18 cellular contexts compared by ENCODE assay signal in genomic region chr7:17022915-17023314, GRCh38.
DNase-seq lines count a peak whose midpoint lies in the region; ATAC-seq and TF ChIP-seq lines count a peak whose summit lies in the region.
"Had no signal": no experiment of that assay in that cellular context is flagged by ENCODE, and none has a peak within 500 bp of the region (broad histone marks: within the 10 kb centered on the region; RNA-seq: fewer than 3 reads in every experiment).

No MANE protein-coding gene starts in this region.

- no peak overlapping the region for H3K18ac ChIP-seq in mesenchymal stem cell (ENCODE audit: low read depth in 1 of 2, low read length in 2 of 2)

- no peak for TF ChIP-seq CTCF in natural killer cell (IDR thresholded peaks at IDR 0.05)

- no peaks in the 10 kb centered on the region for H3K79me1 ChIP-seq in mesenchymal stem cell (replicated peaks; ENCODE audit: low read length, poor library complexity, severe bottlenecking)

- peaks cover 7% of the 10 kb centered on the region for H3K36me3 Mint-ChIP-seq in natural killer cell treated with Interleukin-12 subunit alpha and Interleukin-12 subunit beta and Interleukin-15 and Interleukin-18, amount 100 ng/mL, for 72 hours
- H3K36me3 Mint-ChIP-seq in natural killer cell = no peaks in the 10 kb centered on the region
- H3K36me3 Mint-ChIP-seq in T-helper 17 cell (ENCODE audit: low read depth) = no peaks in the 10 kb centered on the region
- no peaks in the 10 kb centered on the region for H3K36me3 Mint-ChIP-seq in activated naive CD4-positive, alpha-beta T cell treated with anti-CD3 and anti-CD28 coated beads, Interleukin-2, amount 50 U/mL, for 72 hours
- H3K36me3 Mint-ChIP-seq: immature natural killer cell had no signal

- no peaks in the 10 kb centered on the region for H3K36me3 ChIP-seq in mesenchymal stem cell (ENCODE audit: control insufficient read depth in 1 of 2, insufficient read depth in 2 of 2, low read depth in 1 of 2, low read length in 2 of 2)
- H3K36me3 ChIP-seq: left ventricle myocardium inferior, SJSA1 had no signal

- peak overlapping the region in 1 of 2 donors; percentile 42 for H3K27ac Mint-ChIP-seq in natural killer cell treated with Interleukin-12 subunit alpha and Interleukin-12 subunit beta and Interleukin-15 and Interleukin-18, amount 100 ng/mL, for 72 hours
- H3K27ac Mint-ChIP-seq in natural killer cell = no peak overlapping the region
- H3K27ac Mint-ChIP-seq in T-helper 17 cell = peak overlapping the region; percentile 30
- H3K27ac Mint-ChIP-seq in activated naive CD4-positive, alpha-beta T cell treated with anti-CD3 and anti-CD28 coated beads, Interleukin-2, amount 50 U/mL, for 72 hours = peak overlapping the region; percentile 46 to 50
- H3K27ac Mint-ChIP-seq: immature natural killer cell, progenitor cell of endocrine pancreas had no signal

- H2AFZ ChIP-seq in mesenchymal stem cell (ENCODE audit: low read depth, low read length) = no peak overlapping the region

- H3K9ac ChIP-seq in mesenchymal stem cell (ENCODE audit: low read length) = no peak overlapping the region

- peak overlapping the region; percentile 15 for H3K4me3 Mint-ChIP-seq in natural killer cell treated with Interleukin-12 subunit alpha and Interleukin-12 subunit beta and Interleukin-15 and Interleukin-18, amount 100 ng/mL, for 72 hours
- H3K4me3 Mint-ChIP-seq in natural killer cell = no peak overlapping the region
- peak overlapping the region; percentile 51 for H3K4me3 Mint-ChIP-seq in T-helper 17 cell
- H3K4me3 Mint-ChIP-seq: immature natural killer cell, neural crest cell had no signal

- H3K9me3 ChIP-seq in T-helper 17 cell (ENCODE audit: control insufficient read depth, low read length, poor library complexity, severe bottlenecking) (no peaks in the 10 kb centered on the region), mesenchymal stem cell (ENCODE audit: control insufficient read depth, low read length) (peaks cover 3% of the 10 kb centered on the region)
- H3K9me3 ChIP-seq: SJSA1 had no signal

- H2BK5ac ChIP-seq in mesenchymal stem cell (ENCODE audit: low read depth, low read length, poor library complexity, severe bottlenecking) = no peak overlapping the region

- H3K4me2 ChIP-seq in mesenchymal stem cell (ENCODE audit: low read length, poor library complexity, severe bottlenecking) = no peak overlapping the region

- H2BK120ac ChIP-seq in mesenchymal stem cell (ENCODE audit: low read depth, low read length) = no peak overlapping the region

- no peak overlapping the region for H2BK12ac ChIP-seq in mesenchymal stem cell (ENCODE audit: low read length in 2 of 2)

- intact Hi-C loops in natural killer cell (cut with micrococcal nuclease) = loop anchor here (10.0 kb wide), 1 partner anchor 122 kb away; no protein-coding TSS in a partner anchor

- H3K4me3 ChIP-seq in mesenchymal stem cell (ENCODE audit: insufficient read depth in 1 of 2, low read depth in 1 of 2, low read length in 2 of 2) = no peak overlapping the region
- H3K4me3 ChIP-seq: left ventricle myocardium inferior, SJSA1 had no signal

- no peak overlapping the region for H2BK15ac ChIP-seq in mesenchymal stem cell (ENCODE audit: low read depth, poor library complexity, severe bottlenecking)

- H3K27me3 ChIP-seq in mesenchymal stem cell (ENCODE audit: control insufficient read depth in 1 of 2, insufficient read depth in 1 of 2, low read length in 2 of 2) = no peaks in the 10 kb centered on the region
- H3K27me3 ChIP-seq: SJSA1 had no signal

- H2AK5ac ChIP-seq in mesenchymal stem cell (ENCODE audit: low read length, severe bottlenecking) = no peak overlapping the region

- DNase-seq in natural killer cell treated with Interleukin-12 subunit alpha and Interleukin-12 subunit beta and Interleukin-15 and Interleukin-18, amount 100 ng/mL, for 72 hours (ENCODE audit: low spot score) = no peak
- DNase-seq in natural killer cell = no peak
- no peak for DNase-seq in T-helper 17 cell
- peak in 1 of 2 donors; percentile 26 for DNase-seq in activated naive CD4-positive, alpha-beta T cell treated with anti-CD3 and anti-CD28 coated beads, Interleukin-2, amount 50 U/mL, for 72 hours (ENCODE audit: low spot score in 2 of 2)
- no peak for DNase-seq in stimulated activated naive CD8-positive, alpha-beta T cell treated with anti-CD3 and anti-CD28 coated beads, Interleukin-15, Interleukin-2, amounts not matched to agents 100 U/mL and 50 U/mL, for 24 hours
- DNase-seq in NCI-H1930 (lab: John Stamatoyannopoulos, UW) = no peak
- DNase-seq in mesenchymal stem cell = no peak
- DNase-seq: amygdala; COR-L47; immature natural killer cell; left ventricle myocardium inferior; NCI-H2107; NCI-H510A treated with DMSO at 0.1 percent for 48 hours; NK-92 treated with Interleukin-12 subunit alpha and Interleukin-12 subunit beta, amount 100 ng/mL, for 24 hours had no signal

- peak; percentile 36 to 90 for ATAC-seq in natural killer cell treated with Interleukin-12 subunit alpha and Interleukin-12 subunit beta and Interleukin-15 and Interleukin-18, amount 100 ng/mL, for 72 hours
- ATAC-seq in natural killer cell = no peak
- peak; percentile 91 for ATAC-seq in T-helper 17 cell
- peak; percentile 96 to 99 for ATAC-seq in activated naive CD4-positive, alpha-beta T cell treated with anti-CD3 and anti-CD28 coated beads, Interleukin-2, amount 50 U/mL, for 72 hours
- ATAC-seq in stimulated activated naive CD8-positive, alpha-beta T cell treated with anti-CD3 and anti-CD28 coated beads, Interleukin-15, Interleukin-2, amounts not matched to agents 100 U/mL and 50 U/mL, for 24 hours = peak; percentile 96
- ATAC-seq: Panc1 had no signal

- peaks cover 5% of the 10 kb centered on the region for H3K9me3 Mint-ChIP-seq in natural killer cell treated with Interleukin-12 subunit alpha and Interleukin-12 subunit beta and Interleukin-15 and Interleukin-18, amount 100 ng/mL, for 72 hours
- no peaks in the 10 kb centered on the region for H3K9me3 Mint-ChIP-seq in natural killer cell
- peaks cover 0 to 4% of the 10 kb centered on the region in 2 donors for H3K9me3 Mint-ChIP-seq in activated naive CD4-positive, alpha-beta T cell treated with anti-CD3 and anti-CD28 coated beads, Interleukin-2, amount 50 U/mL, for 72 hours
- H3K9me3 Mint-ChIP-seq: immature natural killer cell, neural crest cell had no signal

- H3K4me1 ChIP-seq in mesenchymal stem cell (ENCODE audit: control insufficient read depth, insufficient read depth, low read depth, low read length) = no peaks in the 10 kb centered on the region
- H3K4me1 ChIP-seq: left ventricle myocardium inferior, SJSA1 had no signal

- no peaks in the 10 kb centered on the region for H3K27me3 Mint-ChIP-seq in natural killer cell treated with Interleukin-12 subunit alpha and Interleukin-12 subunit beta and Interleukin-15 and Interleukin-18, amount 100 ng/mL, for 72 hours
- H3K27me3 Mint-ChIP-seq in natural killer cell (ENCODE audit: low read depth in 2 of 2) = no peaks in the 10 kb centered on the region
- H3K27me3 Mint-ChIP-seq in T-helper 17 cell = no peaks in the 10 kb centered on the region
- H3K27me3 Mint-ChIP-seq: progenitor cell of endocrine pancreas had no signal

- no peak overlapping the region for H3K27ac ChIP-seq in mesenchymal stem cell (ENCODE audit: low read length, poor library complexity, severe bottlenecking)
- H3K27ac ChIP-seq: left ventricle myocardium inferior, SJSA1 had no signal

- WGBS in mesenchymal stem cell = 97% methylated on average over 3 of the region's 3 CpGs

- no peak overlapping the region for H3K23ac ChIP-seq in mesenchymal stem cell (ENCODE audit: low read length in 2 of 2)

- H4K91ac ChIP-seq in mesenchymal stem cell (ENCODE audit: low read length) = no peak overlapping the region

- no peak overlapping the region for H4K8ac ChIP-seq in mesenchymal stem cell (ENCODE audit: low read length)

- H3K4me1 Mint-ChIP-seq in natural killer cell treated with Interleukin-12 subunit alpha and Interleukin-12 subunit beta and Interleukin-15 and Interleukin-18, amount 100 ng/mL, for 72 hours (ENCODE audit: low read depth in 2 of 2) = peaks cover 28 to 32% of the 10 kb centered on the region in 2 donors
- H3K4me1 Mint-ChIP-seq in natural killer cell (peaks cover 8 to 18% of the 10 kb centered on the region in 2 donors), T-helper 17 cell (peaks cover 24% of the 10 kb centered on the region)
- H3K4me1 Mint-ChIP-seq: neural crest cell had no signal

- no peak overlapping the region for H3K14ac ChIP-seq in mesenchymal stem cell (ENCODE audit: low read length in 2 of 2)

- no peak overlapping the region for H3K4ac ChIP-seq in mesenchymal stem cell (ENCODE audit: low read depth in 1 of 2, low read length in 2 of 2)

Comparison
In these comparisons a context has a peak if more than half of its experiments do, and no peak if none do; other contexts are left out.
1. ATAC-seq: peak in natural killer cell treated with Interleukin-12 subunit alpha and Interleukin-12 subunit beta and Interleukin-15 and Interleukin-18, amount 100 ng/mL, for 72 hours (2 of 2), T-helper 17 cell (single experiment), activated naive CD4-positive, alpha-beta T cell treated with anti-CD3 and anti-CD28 coated beads, Interleukin-2, amount 50 U/mL, for 72 hours (2 of 2) and stimulated activated naive CD8-positive, alpha-beta T cell treated with anti-CD3 and anti-CD28 coated beads, Interleukin-15, Interleukin-2, amounts not matched to agents 100 U/mL and 50 U/mL, for 24 hours (single experiment); none in natural killer cell (0 of 3).
2. H3K27ac Mint-ChIP-seq: peak in T-helper 17 cell (single experiment) and activated naive CD4-positive, alpha-beta T cell treated with anti-CD3 and anti-CD28 coated beads, Interleukin-2, amount 50 U/mL, for 72 hours (2 of 2); none in natural killer cell (0 of 2).